In genomic region chr15:57731543-57732103, GRCh38 we compare ENCODE assay signal across 19 cellular contexts.
"Had no signal": no experiment of that assay in that cellular context is flagged by ENCODE, and none has a peak within 500 bp of the region (broad histone marks: within the 10 kb centered on the region; RNA-seq: fewer than 3 reads in every experiment).

No MANE protein-coding gene starts in this region.

- H3K27ac Mint-ChIP-seq: activated B cell treated with CpG ODN at 0.5 μM for 24 hours; activated CD4-positive, alpha-beta memory T cell treated with anti-CD3 and anti-CD28 coated beads, Interleukin-2, amount 10 ng/mL, durations not matched to agents 7 days and 5 days; activated CD8-positive, alpha-beta memory T cell treated with anti-CD3 and anti-CD28 coated beads, Interleukin-2, amount 10 ng/mL, durations not matched to agents 7 days and 5 days; activated naive CD8-positive, alpha-beta T cell; nephron progenitor cell; progenitor cell of endocrine pancreas; stimulated activated naive CD8-positive, alpha-beta T cell treated with anti-CD3 and anti-CD28 coated beads, Interleukin-15, Interleukin-2, amounts not matched to agents 100 ng/mL and 50 ng/mL, for 24 hours had no signal

- ATAC-seq: activated CD8-positive, alpha-beta memory T cell treated with anti-CD3 and anti-CD28 coated beads, Interleukin-2, amount 10 ng/mL, durations not matched to agents 7 days and 5 days; gastroesophageal sphincter had no signal

- H3K27me3 Mint-ChIP-seq: activated B cell treated with CpG ODN at 0.5 μM for 24 hours; activated CD4-positive, alpha-beta memory T cell treated with anti-CD3 and anti-CD28 coated beads, Interleukin-2, amount 10 ng/mL, durations not matched to agents 7 days and 5 days; activated CD8-positive, alpha-beta memory T cell treated with anti-CD3 and anti-CD28 coated beads, Interleukin-2, amount 10 ng/mL, durations not matched to agents 7 days and 5 days; activated naive CD8-positive, alpha-beta T cell; progenitor cell of endocrine pancreas; stimulated activated naive CD8-positive, alpha-beta T cell treated with anti-CD3 and anti-CD28 coated beads, Interleukin-15, Interleukin-2, amounts not matched to agents 100 ng/mL and 50 ng/mL, for 24 hours had no signal

- DNase-seq: activated B cell treated with CpG ODN at 0.5 μM for 24 hours; activated CD4-positive, alpha-beta memory T cell treated with anti-CD3 and anti-CD28 coated beads, Interleukin-2, amount 10 ng/mL, durations not matched to agents 7 days and 5 days; activated CD4-positive, alpha-beta T cell treated with anti-CD3 and anti-CD28 coated beads for 48 hours; activated CD8-positive, alpha-beta memory T cell treated with anti-CD3 and anti-CD28 coated beads, Interleukin-2, amount 10 ng/mL, durations not matched to agents 7 days and 5 days; effector CD4-positive, alpha-beta T cell; heart right ventricle; midbrain; nephron progenitor cell; occipital lobe; T-helper 2 cell; uterus had no signal

- H3K9me3 Mint-ChIP-seq: activated B cell treated with CpG ODN at 0.5 μM for 24 hours; activated CD4-positive, alpha-beta memory T cell treated with anti-CD3 and anti-CD28 coated beads, Interleukin-2, amount 10 ng/mL, durations not matched to agents 7 days and 5 days; stimulated activated naive CD8-positive, alpha-beta T cell treated with anti-CD3 and anti-CD28 coated beads, Interleukin-15, Interleukin-2, amounts not matched to agents 100 ng/mL and 50 ng/mL, for 24 hours had no signal

- H3K27ac ChIP-seq: gastroesophageal sphincter, heart right ventricle, right atrium auricular region, skin epidermis, tibial nerve, uterus had no signal

- H3K4me3 Mint-ChIP-seq: activated B cell treated with CpG ODN at 0.5 μM for 24 hours; activated CD4-positive, alpha-beta memory T cell treated with anti-CD3 and anti-CD28 coated beads, Interleukin-2, amount 10 ng/mL, durations not matched to agents 7 days and 5 days; activated CD8-positive, alpha-beta memory T cell treated with anti-CD3 and anti-CD28 coated beads, Interleukin-2, amount 10 ng/mL, durations not matched to agents 7 days and 5 days; activated naive CD8-positive, alpha-beta T cell; nephron progenitor cell; stimulated activated naive CD8-positive, alpha-beta T cell treated with anti-CD3 and anti-CD28 coated beads, Interleukin-15, Interleukin-2, amounts not matched to agents 100 ng/mL and 50 ng/mL, for 24 hours had no signal

- H3K4me1 Mint-ChIP-seq: activated B cell treated with CpG ODN at 0.5 μM for 24 hours; activated CD4-positive, alpha-beta memory T cell treated with anti-CD3 and anti-CD28 coated beads, Interleukin-2, amount 10 ng/mL, durations not matched to agents 7 days and 5 days had no signal

- H3K4me3 ChIP-seq: gastroesophageal sphincter, heart right ventricle, lung, right atrium auricular region, skin epidermis, tibial nerve, uterus had no signal

- H3K36me3 ChIP-seq: gastroesophageal sphincter, heart right ventricle, right atrium auricular region, uterus had no signal

- H3K27me3 ChIP-seq: gastroesophageal sphincter, heart right ventricle, right atrium auricular region, tibial nerve, uterus had no signal

- H3K9me3 ChIP-seq: gastroesophageal sphincter, right atrium auricular region, uterus had no signal
